7 cellular contexts compared by ENCODE assay signal in genomic region chr18:75517286-75517685, GRCh38.
"Had no signal": no experiment of that assay in that cellular context is flagged by ENCODE, and none has a peak within 500 bp of the region (broad histone marks: within the 10 kb centered on the region; RNA-seq: fewer than 3 reads in every experiment).

No MANE protein-coding gene starts in this region.

- H3K36me3 Mint-ChIP-seq: IgD-negative memory B cell had no signal

- DNase-seq: IMR-90, KBM-7, KG1 had no signal

- H3K27ac Mint-ChIP-seq: IgD-negative memory B cell had no signal

- H3K27ac ChIP-seq: HL-60 had no signal

- H3K4me3 ChIP-seq: K562 had no signal

- ATAC-seq: HepG2, K562 had no signal

- H3K4me3 Mint-ChIP-seq: IgD-negative memory B cell had no signal
